ENCODE assay signal across 21 cellular contexts in the genomic region with DNA sequence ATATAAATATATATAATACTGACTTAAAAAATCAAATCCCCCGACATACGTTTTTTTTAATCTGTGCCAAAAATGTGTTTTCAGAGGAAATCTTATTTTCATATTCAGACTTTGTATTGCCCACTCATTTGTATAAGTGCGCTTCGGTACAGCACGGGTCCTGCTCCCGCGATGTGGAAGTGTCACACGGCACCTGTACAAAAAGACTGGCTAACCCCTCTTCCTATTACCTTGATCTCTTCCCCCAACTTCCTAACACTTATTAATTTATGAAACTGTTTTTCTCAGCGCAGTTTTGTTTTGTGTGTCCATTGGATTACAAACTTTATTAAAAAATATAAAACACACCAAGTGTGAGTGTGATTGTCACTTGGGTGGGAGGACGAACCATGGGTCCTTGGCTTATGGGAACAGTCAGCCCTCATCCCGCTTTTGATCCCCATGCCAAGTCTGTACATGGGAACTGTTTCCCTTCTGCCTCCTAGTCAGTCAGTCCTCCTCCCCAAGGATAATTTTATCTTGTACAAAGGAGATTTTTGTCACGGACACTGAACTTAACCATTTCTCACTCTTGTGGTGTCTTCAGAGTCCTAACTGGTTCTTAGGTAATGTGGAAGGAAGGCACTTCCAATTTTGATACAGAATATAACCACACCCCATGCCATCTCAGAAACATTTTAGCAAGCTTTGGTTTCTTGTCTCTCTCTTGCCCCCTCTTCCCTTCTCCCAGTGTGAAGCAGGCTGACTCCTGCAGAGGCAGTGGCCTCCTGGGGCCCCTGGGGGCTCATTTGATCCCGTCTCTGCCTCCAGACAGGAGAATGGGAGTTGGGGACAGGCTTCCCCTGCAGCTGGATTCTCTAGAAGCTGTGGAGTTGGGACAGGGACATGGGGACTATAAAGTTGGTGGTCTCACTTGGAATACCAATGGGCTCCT. TPM values are rescaled to one million over a fixed set of nuclear protein-coding genes. Genes with fewer than 3 reads are reported as not detected.
DNase-seq lines count a peak whose midpoint lies in the region; ATAC-seq and TF ChIP-seq lines count a peak whose summit lies in the region.
"Had no signal": no experiment of that assay in that cellular context is flagged by ENCODE, and none has a peak within 500 bp of the region (broad histone marks: within the 10 kb centered on the region; RNA-seq: fewer than 3 reads in every experiment).

No MANE protein-coding gene starts in this region.

- peaks cover 30% of the 10 kb centered on the region for H3K36me3 Mint-ChIP-seq in activated CD4-positive, alpha-beta T cell treated with anti-CD3 and anti-CD28 coated beads for 36 hours (ENCODE audit: low read depth)
- H3K36me3 Mint-ChIP-seq in stimulated activated effector memory CD8-positive, alpha-beta T cell treated with anti-CD3 and anti-CD28 coated beads, Interleukin-12 subunit alpha, Interleukin-12 subunit beta, amount 100 ng/mL, for 72 hours: peaks cover 100% of the 10 kb centered on the region

- intact Hi-C loops in activated CD4-positive, alpha-beta T cell treated with anti-CD3 and anti-CD28 coated beads for 36 hours (cut with DNase I, micrococcal nuclease): no loop called here
- intact Hi-C loops in dorsolateral prefrontal cortex (cut with DNase I): no loop called here

- DNase-seq in activated CD4-positive, alpha-beta T cell treated with anti-CD3 and anti-CD28 coated beads for 36 hours: no peak
- no peak for DNase-seq in activated CD4-positive, alpha-beta T cell treated with anti-CD3 and anti-CD28 coated beads for 1 hour
- DNase-seq in SK-N-MC (ENCODE audit: low read depth, low spot score): no peak
- DNase-seq in dorsolateral prefrontal cortex: no peak
- no peak for DNase-seq in stimulated activated effector memory CD8-positive, alpha-beta T cell treated with anti-CD3 and anti-CD28 coated beads, Interleukin-12 subunit alpha, Interleukin-12 subunit beta, amount 100 ng/mL, for 72 hours (ENCODE audit: low spot score in 2 of 2)
- no peak for DNase-seq in NCI-H748 treated with DMSO at 0.1 percent for 48 hours (lab: John Stamatoyannopoulos, UW)
- DNase-seq in NCI-H69 (lab: John Stamatoyannopoulos, UW): no peak
- no peak for DNase-seq in activated CD4-positive, alpha-beta T cell treated with anti-CD3 and anti-CD28 coated beads, Interleukin-2, amount 50 U/mL, for 1 hour
- DNase-seq: activated CD4-positive, alpha-beta T cell treated with anti-CD3 and anti-CD28 coated beads for 4 hours; DMS 273 treated with DMSO at 0.1 percent for 48 hours; gastrocnemius medialis; GF-D8; MG63; NCI-H146; NCI-H446 treated with DMSO at 0.1 percent for 48 hours; SHP77; stimulated activated CD4-positive, alpha-beta T cell treated with anti-CD3 and anti-CD28 coated beads, Interleukin-4, amount 100 ng/mL, for 1 hour had no signal

- H3K9me3 ChIP-seq in SK-N-MC (ENCODE audit: low read depth, low read length): no peaks in the 10 kb centered on the region
- H3K9me3 ChIP-seq: gastrocnemius medialis, MG63, tibial nerve had no signal

- CTCF ChIA-PET in activated CD4-positive, alpha-beta T cell treated with anti-CD3 and anti-CD28 coated beads for 36 hours (lab: Charles Lee): interaction anchor here (0.5 to 1.2 kb wide), 3 partner anchors 14 to 139 kb away, joined by 3 read pairs; no protein-coding TSS in a partner anchor

- no peaks in the 10 kb centered on the region for H3K27me3 ChIP-seq in dorsolateral prefrontal cortex
- H3K27me3 ChIP-seq: gastrocnemius medialis, MG63, tibial nerve had no signal

- no peaks in the 10 kb centered on the region for H3K9me3 Mint-ChIP-seq in activated CD4-positive, alpha-beta T cell treated with anti-CD3 and anti-CD28 coated beads for 36 hours (ENCODE audit: low read depth)
- H3K9me3 Mint-ChIP-seq in stimulated activated effector memory CD8-positive, alpha-beta T cell treated with anti-CD3 and anti-CD28 coated beads, Interleukin-12 subunit alpha, Interleukin-12 subunit beta, amount 100 ng/mL, for 72 hours: no peaks in the 10 kb centered on the region
- H3K9me3 Mint-ChIP-seq: CD14-positive monocyte; T-helper 2 cell treated with Interferon-gamma antibody and Interleukin-4, amounts not matched to agents 5 μg/mL and 100 μg/mL, for 36 hours had no signal

- peaks cover 5% of the 10 kb centered on the region for H3K4me1 Mint-ChIP-seq in activated CD4-positive, alpha-beta T cell treated with anti-CD3 and anti-CD28 coated beads for 36 hours
- peaks cover 15% of the 10 kb centered on the region for H3K4me1 Mint-ChIP-seq in stimulated activated effector memory CD8-positive, alpha-beta T cell treated with anti-CD3 and anti-CD28 coated beads, Interleukin-12 subunit alpha, Interleukin-12 subunit beta, amount 100 ng/mL, for 72 hours

- H3K4me3 ChIP-seq in SK-N-MC (no peak overlapping the region), dorsolateral prefrontal cortex (no peak overlapping the region)
- H3K4me3 ChIP-seq: coronary artery, gastrocnemius medialis, MG63, tibial nerve had no signal

- H3K4me3 Mint-ChIP-seq in activated CD4-positive, alpha-beta T cell treated with anti-CD3 and anti-CD28 coated beads for 36 hours: no peak overlapping the region
- H3K4me3 Mint-ChIP-seq in stimulated activated effector memory CD8-positive, alpha-beta T cell treated with anti-CD3 and anti-CD28 coated beads, Interleukin-12 subunit alpha, Interleukin-12 subunit beta, amount 100 ng/mL, for 72 hours: no peak overlapping the region
- H3K4me3 Mint-ChIP-seq: CD14-positive monocyte; T-helper 2 cell treated with Interferon-gamma antibody and Interleukin-4, amounts not matched to agents 5 μg/mL and 100 μg/mL, for 36 hours had no signal

- peak overlapping the region; percentile 60 for H3K27ac ChIP-seq in SK-N-MC
- peak overlapping the region in 45 of 59 donors; percentile 0 to 90 (median 74) for H3K27ac ChIP-seq in dorsolateral prefrontal cortex

- H3K9ac ChIP-seq in SK-N-MC (ENCODE audit: insufficient read length): no peak overlapping the region

- H3K27me3 Mint-ChIP-seq in activated CD4-positive, alpha-beta T cell treated with anti-CD3 and anti-CD28 coated beads for 36 hours: no peaks in the 10 kb centered on the region

- peak overlapping the region; percentile 25 for H3K27ac Mint-ChIP-seq in activated CD4-positive, alpha-beta T cell treated with anti-CD3 and anti-CD28 coated beads for 36 hours
- peak overlapping the region; percentile 95 for H3K27ac Mint-ChIP-seq in stimulated activated effector memory CD8-positive, alpha-beta T cell treated with anti-CD3 and anti-CD28 coated beads, Interleukin-12 subunit alpha, Interleukin-12 subunit beta, amount 100 ng/mL, for 72 hours
- H3K27ac Mint-ChIP-seq: T-helper 2 cell treated with Interferon-gamma antibody and Interleukin-4, amounts not matched to agents 5 μg/mL and 100 μg/mL, for 36 hours had no signal

- peaks cover 85% of the 10 kb centered on the region for H3K36me3 ChIP-seq in SK-N-MC (ENCODE audit: insufficient read depth, low read length)

- POLR2A ChIA-PET in activated CD4-positive, alpha-beta T cell treated with anti-CD3 and anti-CD28 coated beads for 36 hours (lab: Charles Lee): interaction anchor here (1.0 kb wide), 1 partner anchor 35 kb away, joined by 3 read pairs; no protein-coding TSS in a partner anchor

- no peak for ATAC-seq in activated CD4-positive, alpha-beta T cell treated with anti-CD3 and anti-CD28 coated beads for 36 hours
- ATAC-seq in stimulated activated effector memory CD8-positive, alpha-beta T cell treated with anti-CD3 and anti-CD28 coated beads, Interleukin-12 subunit alpha, Interleukin-12 subunit beta, amount 100 ng/mL, for 72 hours: no peak
- ATAC-seq: gastrocnemius medialis had no signal

- no peak for TF ChIP-seq CTCF in dorsolateral prefrontal cortex (IDR thresholded peaks at IDR 0.05 in 54 of 56, conservative IDR thresholded peaks at IDR 0.05 in 2 of 56; ENCODE audit: low read depth in 1 of 56, partially characterized antibody in 56 of 56)

RNA-seq across cellular contexts. Expression of gene ZBTB17, which starts 35.5 kb away (rescaled TPM):
- 10 to 100 TPM; 47.7 to 48.3 TPM for total RNA-seq in activated CD4-positive, alpha-beta T cell treated with anti-CD3 and anti-CD28 coated beads for 36 hours
- 10 to 100 TPM; 29.3 to 71.4 (median 45.9) TPM for total RNA-seq in dorsolateral prefrontal cortex
